Comparison of ENCODE assay signal across 13 cellular contexts in genomic region chr3:102092617-102093466, GRCh38.
DNase-seq lines count a peak whose midpoint lies in the region; ATAC-seq and TF ChIP-seq lines count a peak whose summit lies in the region.
"Had no signal": no experiment of that assay in that cellular context is flagged by ENCODE, and none has a peak within 500 bp of the region (broad histone marks: within the 10 kb centered on the region; RNA-seq: fewer than 3 reads in every experiment).

No MANE protein-coding gene starts in this region.

- peaks cover 8% of the 10 kb centered on the region for H3K4me1 ChIP-seq in lower lobe of right lung

- no peak for TF ChIP-seq CTCF in lower lobe of right lung (IDR thresholded peaks at IDR 0.05)

- no peaks in the 10 kb centered on the region for H3K9me3 ChIP-seq in lower lobe of right lung

- H3K27ac Mint-ChIP-seq in activated naive CD8-positive, alpha-beta T cell treated with anti-CD3 and anti-CD28 coated beads for 36 hours, result peak overlapping the region; percentile 75

- H3K27ac ChIP-seq in lower lobe of right lung, result no peak overlapping the region

- H3K36me3 ChIP-seq in lower lobe of right lung, result no peaks in the 10 kb centered on the region

- H3K27me3 Mint-ChIP-seq in activated naive CD8-positive, alpha-beta T cell treated with anti-CD3 and anti-CD28 coated beads for 36 hours, result no peaks in the 10 kb centered on the region

- no peak overlapping the region for H3K4me3 ChIP-seq in lower lobe of right lung

- H3K9me3 Mint-ChIP-seq in activated naive CD8-positive, alpha-beta T cell treated with anti-CD3 and anti-CD28 coated beads for 36 hours, result no peaks in the 10 kb centered on the region

- peaks cover 45% of the 10 kb centered on the region for H3K4me1 Mint-ChIP-seq in activated naive CD8-positive, alpha-beta T cell treated with anti-CD3 and anti-CD28 coated beads for 36 hours

- intact Hi-C loops in lower lobe of right lung (cut with DNase I), result no loop called here

- no peaks in the 10 kb centered on the region for H3K27me3 ChIP-seq in lower lobe of right lung (ENCODE audit: low read depth)

- DNase-seq in GDM1 (lab: John Stamatoyannopoulos, UW) (peak; percentile 50), lower lobe of right lung (no peak), NCI-H1694 treated with DMSO at 0.1 percent for 48 hours (lab: John Stamatoyannopoulos, UW) (no peak), mesenteric fat pad (ENCODE audit: low spot score) (no peak)
- DNase-seq in activated naive CD8-positive, alpha-beta T cell treated with anti-CD3 and anti-CD28 coated beads for 36 hours, result no peak
- DNase-seq: activated CD4-positive, CD25-positive, alpha-beta regulatory T cell treated with anti-CD3 and anti-CD28 coated beads, Interleukin-2, amount 50 U/mL, for 72 hours; hippocampal formation; NCI-H187 treated with DMSO at 0.1 percent for 48 hours; stimulated activated CD4-positive, alpha-beta T cell treated with anti-CD3 and anti-CD28 coated beads, Interleukin-2, amount 100 ng/mL, for 24 hours had no signal

- no peak overlapping the region for H3K4me3 Mint-ChIP-seq in activated naive CD8-positive, alpha-beta T cell treated with anti-CD3 and anti-CD28 coated beads for 36 hours

- peak; percentile 47 for ATAC-seq in HG03196 (IDR thresholded peaks at IDR 0.05; ENCODE audit: unreplicated experiment)
- ATAC-seq in lower lobe of right lung, result peak; percentile 45 to 64
- no peak for ATAC-seq in GM18909 (IDR thresholded peaks at IDR 0.05; ENCODE audit: poor library complexity, unreplicated experiment)
- no peak for ATAC-seq in GM21515 (IDR thresholded peaks at IDR 0.05; ENCODE audit: unreplicated experiment)
- ATAC-seq: Panc1 had no signal

- no peaks in the 10 kb centered on the region for H3K36me3 Mint-ChIP-seq in activated naive CD8-positive, alpha-beta T cell treated with anti-CD3 and anti-CD28 coated beads for 36 hours

Comparison
In these comparisons a context has a peak if more than half of its experiments do, and no peak if none do; other contexts are left out.
1. ATAC-seq: peak in HG03196 (single experiment) and lower lobe of right lung (2 of 2); none in GM18909 (single experiment) and GM21515 (single experiment).